10 cellular contexts compared by ENCODE assay signal in the genomic region with DNA sequence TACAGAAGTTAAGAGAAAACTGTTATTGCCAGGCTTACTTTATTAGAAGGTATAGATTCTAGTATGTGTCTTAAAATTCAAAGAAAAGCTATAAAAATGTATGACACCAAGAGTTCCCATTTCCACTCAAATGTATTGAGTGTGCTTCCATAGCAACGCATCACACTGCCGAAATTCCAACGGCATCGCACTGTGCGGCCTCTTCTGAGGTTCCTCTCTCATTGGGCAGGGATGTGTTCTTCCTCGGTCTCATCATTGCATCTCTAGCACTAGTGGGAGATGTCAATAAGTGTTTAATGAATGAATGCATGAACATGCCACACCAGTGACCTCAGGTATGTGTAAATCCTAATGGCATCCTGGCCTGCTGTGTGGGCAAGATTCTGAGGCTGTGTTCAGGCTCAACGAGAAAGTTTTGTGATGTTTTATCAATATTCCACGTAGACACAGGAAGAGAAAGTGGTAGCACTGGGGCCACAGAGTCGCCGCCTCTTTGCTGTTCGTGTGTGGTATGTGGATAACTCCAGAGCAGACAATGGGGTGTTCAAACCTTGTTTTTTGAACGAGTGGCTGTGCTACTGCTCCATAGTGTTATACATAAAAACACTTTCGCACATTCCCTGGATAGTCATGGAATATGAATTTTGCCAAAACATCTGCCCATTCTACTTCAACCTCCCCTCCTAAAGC.
A peak's percentile ranks its signal among the peaks of the same experiment; 100 is the strongest.
DNase-seq lines count a peak whose midpoint lies in the region; ATAC-seq lines count a peak whose summit lies in the region.
"Had no signal": no experiment of that assay in that cellular context is flagged by ENCODE, and none has a peak within 500 bp of the region (broad histone marks: within the 10 kb centered on the region; RNA-seq: fewer than 3 reads in every experiment).

No MANE protein-coding gene starts in this region.

- peaks cover 9 to 13% of the 10 kb centered on the region in 2 donors for H3K4me1 Mint-ChIP-seq in natural killer cell treated with Interleukin-12 subunit alpha and Interleukin-12 subunit beta and Interleukin-15 and Interleukin-18, amount 100 ng/mL, for 72 hours (ENCODE audit: low read depth in 2 of 2)

- peak overlapping the region; percentile 61 for H3K4me3 Mint-ChIP-seq in natural killer cell treated with Interleukin-12 subunit alpha and Interleukin-12 subunit beta and Interleukin-15 and Interleukin-18, amount 100 ng/mL, for 72 hours

- H3K27ac Mint-ChIP-seq in activated naive CD4-positive, alpha-beta T cell treated with anti-CD3 and anti-CD28 coated beads, Interleukin-2, amount 50 U/mL, for 72 hours: peak overlapping the region in 1 of 2 donors; percentile 28
- H3K27ac Mint-ChIP-seq in natural killer cell treated with Interleukin-12 subunit alpha and Interleukin-12 subunit beta and Interleukin-15 and Interleukin-18, amount 100 ng/mL, for 72 hours: peak overlapping the region; percentile 12 to 62

- peak; percentile 35 for ATAC-seq in GM18498 (IDR thresholded peaks at IDR 0.05; ENCODE audit: unreplicated experiment)
- ATAC-seq in HG03432 (IDR thresholded peaks at IDR 0.05; ENCODE audit: unreplicated experiment): peak; percentile 20
- ATAC-seq in activated naive CD4-positive, alpha-beta T cell treated with anti-CD3 and anti-CD28 coated beads, Interleukin-2, amount 50 U/mL, for 72 hours: peak; percentile 24 to 47
- ATAC-seq in natural killer cell treated with Interleukin-12 subunit alpha and Interleukin-12 subunit beta and Interleukin-15 and Interleukin-18, amount 100 ng/mL, for 72 hours: peak; percentile 17 to 53
- no peak for ATAC-seq in HG03025 (IDR thresholded peaks at IDR 0.05; ENCODE audit: low FRiP score, unreplicated experiment)
- no peak for ATAC-seq in HG02885 (IDR thresholded peaks at IDR 0.05; ENCODE audit: poor library complexity, unreplicated experiment)

- no peaks in the 10 kb centered on the region for H3K9me3 Mint-ChIP-seq in activated naive CD4-positive, alpha-beta T cell treated with anti-CD3 and anti-CD28 coated beads, Interleukin-2, amount 50 U/mL, for 72 hours
- H3K9me3 Mint-ChIP-seq in natural killer cell treated with Interleukin-12 subunit alpha and Interleukin-12 subunit beta and Interleukin-15 and Interleukin-18, amount 100 ng/mL, for 72 hours: no peaks in the 10 kb centered on the region

- no peaks in the 10 kb centered on the region for H3K27me3 Mint-ChIP-seq in natural killer cell treated with Interleukin-12 subunit alpha and Interleukin-12 subunit beta and Interleukin-15 and Interleukin-18, amount 100 ng/mL, for 72 hours

- H3K36me3 Mint-ChIP-seq in activated naive CD4-positive, alpha-beta T cell treated with anti-CD3 and anti-CD28 coated beads, Interleukin-2, amount 50 U/mL, for 72 hours: no peaks in the 10 kb centered on the region
- H3K36me3 Mint-ChIP-seq in natural killer cell treated with Interleukin-12 subunit alpha and Interleukin-12 subunit beta and Interleukin-15 and Interleukin-18, amount 100 ng/mL, for 72 hours: no peaks in the 10 kb centered on the region

- DNase-seq in activated naive CD4-positive, alpha-beta T cell treated with anti-CD3 and anti-CD28 coated beads, Interleukin-2, amount 50 U/mL, for 72 hours (ENCODE audit: low spot score in 2 of 2): no peak
- no peak for DNase-seq in natural killer cell treated with Interleukin-12 subunit alpha and Interleukin-12 subunit beta and Interleukin-15 and Interleukin-18, amount 100 ng/mL, for 72 hours (ENCODE audit: low spot score)
- no peak for DNase-seq in retina
- DNase-seq in SKM-1 treated with dmso at 0.1 percent for 144 hours (lab: John Stamatoyannopoulos, UW; ENCODE audit: unreplicated experiment): no peak
- DNase-seq: HCEC 1CT, NCI-H2107 had no signal

Comparison
In these comparisons a context has a peak if more than half of its experiments do, and no peak if none do; other contexts are left out.
1. ATAC-seq: peak in GM18498 (single experiment), HG03432 (single experiment), activated naive CD4-positive, alpha-beta T cell treated with anti-CD3 and anti-CD28 coated beads, Interleukin-2, amount 50 U/mL, for 72 hours (2 of 2) and natural killer cell treated with Interleukin-12 subunit alpha and Interleukin-12 subunit beta and Interleukin-15 and Interleukin-18, amount 100 ng/mL, for 72 hours (2 of 2); none in HG03025 (single experiment) and HG02885 (single experiment).